8 cellular contexts compared by ENCODE assay signal in genomic region chr4:75848191-75848760, GRCh38. TPM values are rescaled to one million over a fixed set of nuclear protein-coding genes. Genes with fewer than 3 reads are reported as not detected.
DNase-seq lines count a peak whose midpoint lies in the region; ATAC-seq and TF ChIP-seq lines count a peak whose summit lies in the region.
"Not testable (repeated sequence)": the region's sequence is repeated elsewhere in the genome, so short reads cannot be mapped to it uniquely, and the experiment has no call there.

No MANE protein-coding gene starts in this region.

- H3K9ac ChIP-seq in fibroblast of lung (ENCODE audit: insufficient read depth, low read length), result not testable (repeated sequence)

- H3K4me1 ChIP-seq in HAP-1; mucosa of descending colon (ENCODE audit: low read depth): not testable (repeated sequence)
- H3K4me1 ChIP-seq in fibroblast of lung (ENCODE audit: control insufficient read depth, extremely low read depth, insufficient read depth, low read length) (peaks cover 13% of the 10 kb centered on the region), thyroid gland (peaks cover 27 to 36% of the 10 kb centered on the region in 2 donors)

- not testable (repeated sequence) for TF ChIP-seq POLR2A in thyroid gland (IDR thresholded peaks at IDR 0.05)

- H3K27ac Mint-ChIP-seq in activated T-cell treated with anti-CD3 and anti-CD28 coated beads, Interleukin-2, amount 50 U/mL, for 24 hours, result peak overlapping the region; percentile 26

- H3K4me3 Mint-ChIP-seq in activated T-cell treated with anti-CD3 and anti-CD28 coated beads, Interleukin-2, amount 50 U/mL, for 24 hours, result not testable (repeated sequence)

- H3K9me3 ChIP-seq in HAP-1; fibroblast of lung (ENCODE audit: control insufficient read depth, insufficient read depth, low read depth, low read length); mucosa of descending colon; thyroid gland: not testable (repeated sequence)

- H4K20me1 ChIP-seq in fibroblast of lung (ENCODE audit: control insufficient read depth, extremely low read depth, insufficient read depth, low read length), result not testable (repeated sequence)

- not testable (repeated sequence) for H3K9me3 Mint-ChIP-seq in activated T-cell treated with anti-CD3 and anti-CD28 coated beads, Interleukin-2, amount 50 U/mL, for 24 hours

- intact Hi-C loops in mucosa of descending colon (cut with DNase I, micrococcal nuclease); thyroid gland (cut with DNase I): not testable (repeated sequence)

- H3K27me3 ChIP-seq in HAP-1 (ENCODE audit: low read depth); fibroblast of lung (ENCODE audit: control insufficient read depth, insufficient read depth, low read length); thyroid gland: not testable (repeated sequence)

- H2AFZ ChIP-seq in fibroblast of lung (ENCODE audit: low read length), result not testable (repeated sequence)

- WGBS in thyroid gland, 2 donors, result 21 to 23% methylated on average over 13 to 14 of the region's 14 CpGs

- H3K27me3 Mint-ChIP-seq in activated T-cell treated with anti-CD3 and anti-CD28 coated beads, Interleukin-2, amount 50 U/mL, for 24 hours, result not testable (repeated sequence)

- peak; percentile 93 for ATAC-seq in mucosa of descending colon

- not testable (repeated sequence) for H3K4me3 ChIP-seq in HAP-1; fibroblast of lung (replicated peaks in 1 of 4; ENCODE audit: control extremely low read depth in 1 of 4, insufficient read depth in 1 of 4, low read depth in 3 of 4, low read length in 4 of 4); mucosa of descending colon; thyroid gland (replicated peaks in 1 of 3)

- peak; percentile 92 for DNase-seq in EL
- DNase-seq in HAP-1 (ENCODE audit: low spot score in 2 of 2), result peak; percentile 54 to 81
- peak; percentile 87 for DNase-seq in MV-4-11 (lab: John Stamatoyannopoulos, UW)
- peak; percentile 90 for DNase-seq in OCI-M1 (lab: John Stamatoyannopoulos, UW)
- peak; percentile 34 for DNase-seq in activated T-cell treated with anti-CD3 and anti-CD28 coated beads, Interleukin-2, amount 50 U/mL, for 24 hours
- peak; percentile 92 to 94 for DNase-seq in fibroblast of lung (ENCODE audit: low read depth in 2 of 2)
- peak in 1 of 3 donors; percentile 18 for DNase-seq in mucosa of descending colon
- peak; percentile 45 to 51 for DNase-seq in thyroid gland

- TF ChIP-seq CTCF in fibroblast of lung (conservative IDR thresholded peaks at IDR 0.05 in 1 of 2, IDR thresholded peaks at IDR 0.05 in 1 of 2; ENCODE audit: low read depth in 1 of 2, low read length in 2 of 2) (peak; percentile 66), mucosa of descending colon (IDR thresholded peaks at IDR 0.05) (peak; percentile 35), thyroid gland (IDR thresholded peaks at IDR 0.05) (peak; percentile 33 to 82 (median 68))

- H3K4me1 Mint-ChIP-seq in activated T-cell treated with anti-CD3 and anti-CD28 coated beads, Interleukin-2, amount 50 U/mL, for 24 hours (ENCODE audit: low read depth), result peaks cover 15% of the 10 kb centered on the region

- not testable (repeated sequence) for H3K79me2 ChIP-seq in fibroblast of lung (ENCODE audit: control insufficient read depth, insufficient read depth, low read length)

- H3K36me3 ChIP-seq in HAP-1 (replicated peaks); fibroblast of lung (ENCODE audit: control insufficient read depth, insufficient read depth, low read length); mucosa of descending colon (ENCODE audit: low read depth); thyroid gland: not testable (repeated sequence)

- in situ Hi-C loops in HAP-1 (cut with MboI; ENCODE audit: low sequenced_read_pairs), result not testable (repeated sequence)

- H3K27ac ChIP-seq in fibroblast of lung (ENCODE audit: insufficient read depth, low read length), result not testable (repeated sequence)
- peak overlapping the region; percentile 69 to 80 (median 70) for H3K27ac ChIP-seq in thyroid gland

- H3K36me3 Mint-ChIP-seq in activated T-cell treated with anti-CD3 and anti-CD28 coated beads, Interleukin-2, amount 50 U/mL, for 24 hours (ENCODE audit: low read depth), result not testable (repeated sequence)

- not testable (repeated sequence) for H3K4me2 ChIP-seq in fibroblast of lung (ENCODE audit: extremely low read depth, insufficient read depth, low read length)

RNA-seq across cellular contexts. Expression of gene PPEF2, which starts 54.0 kb away (rescaled TPM):
- total RNA-seq in fibroblast of lung (not detected in 2 replicates), mucosa of descending colon (under 1 TPM in 2 of 3 donors, not detected in 1; 0.13 to 0.43 TPM), thyroid gland (not detected)
- not detected in 2 replicates for polyA plus RNA-seq in fibroblast of lung
- not detected in 2 replicates for polyA plus RNA-seq in fibroblast of lung (2012)
- not detected in 2 replicates for polyA minus RNA-seq in fibroblast of lung (ENCODE audit: low replicate concordance)
